Comparison of ENCODE assay signal across 1 cellular context in genomic region chr3:172530566-172530965, GRCh38.
A peak's percentile ranks its signal among the peaks of the same experiment; 100 is the strongest.
TF ChIP-seq lines count a peak whose summit lies in the region.

No MANE protein-coding gene starts in this region.

TF ChIP-seq in K562, 482 proteins besides CTCF, POLR2A, EP300 and RAD21 (continued from another document and continues in another):
- no peak for TF ChIP-seq PBX2 (CRISPR knock-in tag; IDR thresholded peaks at IDR 0.05; ENCODE audit: low read depth)
- TF ChIP-seq PBX2 (tag; conservative IDR thresholded peaks at IDR 0.05; ENCODE audit: low read depth) = peak; percentile 92
- TF ChIP-seq NONO (IDR thresholded peaks at IDR 0.05; ENCODE audit: low read depth in 2 of 2, low read length in 1 of 2) = no peak
- TF ChIP-seq SMAD2 (IDR thresholded peaks at IDR 0.05; ENCODE audit: low read depth, low read length) = no peak
- TF ChIP-seq ZBTB9 (CRISPR knock-in tag; IDR thresholded peaks at IDR 0.05) = no peak
- no peak for TF ChIP-seq TRIM28 (IDR thresholded peaks at IDR 0.05)
- no peak for TF ChIP-seq FOXP4 (CRISPR knock-in tag; IDR thresholded peaks at IDR 0.05; ENCODE audit: borderline replicate concordance)
- TF ChIP-seq HEY1 (CRISPR knock-in tag; IDR thresholded peaks at IDR 0.05; ENCODE audit: borderline replicate concordance) = no peak
- TF ChIP-seq ATF2 (CRISPR knock-in tag; IDR thresholded peaks at IDR 0.05) = no peak
- TF ChIP-seq HNRNPL (IDR thresholded peaks at IDR 0.05; ENCODE audit: low read depth, low read length) = no peak
- no peak for TF ChIP-seq YBX1 (IDR thresholded peaks at IDR 0.05)
- TF ChIP-seq MTA3 (IDR thresholded peaks at IDR 0.05; ENCODE audit: borderline replicate concordance) = peak; percentile 43; the same call in 1 of the 2 replicates
- TF ChIP-seq ZNF277 (CRISPR knock-in tag; IDR thresholded peaks at IDR 0.05; ENCODE audit: borderline replicate concordance) = no peak
- no peak for TF ChIP-seq ZNF639 (CRISPR knock-in tag; conservative IDR thresholded peaks at IDR 0.05 in 1 of 2, IDR thresholded peaks at IDR 0.05 in 1 of 2)
- 0 out of 2 replicates have a peak, but pooled peaks have one; percentile 38 for TF ChIP-seq ETV1 (tag; conservative IDR thresholded peaks at IDR 0.05; ENCODE audit: low read depth)
- no peak for TF ChIP-seq ZNF140 (CRISPR knock-in tag; IDR thresholded peaks at IDR 0.05)
- TF ChIP-seq CREB5 (CRISPR knock-in tag; IDR thresholded peaks at IDR 0.05) = no peak
- peak; percentile 67; the same call in 1 of the 2 replicates for TF ChIP-seq JUND (IDR thresholded peaks at IDR 0.05; ENCODE audit: borderline replicate concordance, low read depth, low read length)
- peak; percentile 65; the same call in 1 of the 3 replicates for TF ChIP-seq JUND (tag; IDR thresholded peaks at IDR 0.05; ENCODE audit: borderline replicate concordance, low read depth, low read length)
- TF ChIP-seq FOXO4 (CRISPR knock-in tag; IDR thresholded peaks at IDR 0.05) = no peak
- TF ChIP-seq ZNF354B (CRISPR knock-in tag; IDR thresholded peaks at IDR 0.05) = no peak
- TF ChIP-seq ZNF512 (tag; IDR thresholded peaks at IDR 0.05) = no peak
- TF ChIP-seq KLF16 (IDR thresholded peaks at IDR 0.05) = no peak
- peak; percentile 91 for TF ChIP-seq MEIS2 (IDR thresholded peaks at IDR 0.05; ENCODE audit: partially characterized antibody)
- TF ChIP-seq BRCA1 (IDR thresholded peaks at IDR 0.05) = no peak
- TF ChIP-seq BRCA1 (CRISPR knock-in tag; IDR thresholded peaks at IDR 0.05) = no peak
- peak; percentile 92 for TF ChIP-seq CEBPB (tag; IDR thresholded peaks at IDR 0.05)
- TF ChIP-seq NFYB (IDR thresholded peaks at IDR 0.05; ENCODE audit: extremely low read depth, insufficient read length) = no peak
- TF ChIP-seq PRMT5 (CRISPR knock-in tag; IDR thresholded peaks at IDR 0.05) = no peak
- peak; percentile 70 for TF ChIP-seq SOX6 (IDR thresholded peaks at IDR 0.05)
- no peak for TF ChIP-seq ZNF444 (CRISPR knock-in tag; IDR thresholded peaks at IDR 0.05)
- TF ChIP-seq WHSC1 (IDR thresholded peaks at IDR 0.05; ENCODE audit: low read length) = no peak
- peak; percentile 73 for TF ChIP-seq SMAD4 (CRISPR knock-in tag; conservative IDR thresholded peaks at IDR 0.05)
- no peak for TF ChIP-seq NR1H2 (CRISPR knock-in tag; IDR thresholded peaks at IDR 0.05)
- TF ChIP-seq ZNF282 (CRISPR knock-in tag; IDR thresholded peaks at IDR 0.05) = no peak
- no peak for TF ChIP-seq ZBTB5 (IDR thresholded peaks at IDR 0.05)
- TF ChIP-seq SMARCA4 (IDR thresholded peaks at IDR 0.05) = peak; percentile 90
- 0 out of 2 replicates have a peak, but pooled peaks have one; percentile 3 for TF ChIP-seq MAFG (tag; conservative IDR thresholded peaks at IDR 0.05)
- no peak for TF ChIP-seq ZNF316 (IDR thresholded peaks at IDR 0.05)
- no peak for TF ChIP-seq TAF9B (IDR thresholded peaks at IDR 0.05; ENCODE audit: partially characterized antibody)
- TF ChIP-seq RBBP5 (IDR thresholded peaks at IDR 0.05; ENCODE audit: borderline replicate concordance, insufficient read depth, low read length, poor library complexity, severe bottlenecking) = no peak
- no peak for TF ChIP-seq MAFK (IDR thresholded peaks at IDR 0.05; ENCODE audit: low read length)
- TF ChIP-seq ZNF668 (CRISPR knock-in tag; IDR thresholded peaks at IDR 0.05) = no peak
- TF ChIP-seq MXD1 (CRISPR knock-in tag; IDR thresholded peaks at IDR 0.05; ENCODE audit: borderline replicate concordance, poor library complexity, severe bottlenecking) = no peak
